Comparison of ENCODE assay signal across 1 cellular context in the genomic region with DNA sequence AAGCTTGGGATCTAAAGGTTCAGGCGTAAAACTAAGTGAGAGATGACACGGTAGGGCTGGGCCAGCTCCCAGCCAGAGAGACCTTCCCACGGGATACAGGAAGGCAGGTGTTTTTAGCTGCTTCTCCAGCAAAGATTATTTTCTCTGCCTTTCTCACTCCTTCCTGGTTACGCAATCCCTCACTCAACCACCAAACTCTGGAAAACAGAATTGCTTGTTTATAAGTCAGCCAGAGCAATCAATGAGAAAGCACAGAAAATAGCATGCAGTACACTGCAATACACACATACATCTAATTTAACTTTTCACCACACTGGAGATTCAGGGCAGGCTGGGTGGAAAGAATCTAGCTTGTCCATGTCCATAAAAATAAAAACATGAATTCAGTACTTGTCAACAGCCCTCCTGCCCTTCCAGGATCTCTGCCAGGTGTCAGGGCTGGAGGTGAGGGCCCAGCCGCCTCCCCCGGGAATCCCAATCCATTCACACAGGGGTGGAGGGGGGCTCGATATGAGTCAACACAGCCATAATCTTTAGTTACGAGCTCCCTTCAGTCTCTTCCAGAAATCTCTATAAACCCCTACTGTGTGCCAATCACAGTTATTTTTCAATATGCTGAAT.
TF ChIP-seq lines count a peak whose summit lies in the region.

No MANE protein-coding gene starts in this region.

TF ChIP-seq in HepG2, 621 proteins besides CTCF, POLR2A, EP300 and RAD21 (continued from another document and continues in another):
- TF ChIP-seq ZNF331 (CRISPR knock-in tag; IDR thresholded peaks at IDR 0.05): peak; percentile 62; the same call in 1 of the 2 replicates
- TF ChIP-seq ZFP82 (CRISPR knock-in tag; IDR thresholded peaks at IDR 0.05; ENCODE audit: borderline replicate concordance): no peak
- no peak for TF ChIP-seq ZNF296 (CRISPR knock-in tag; conservative IDR thresholded peaks at IDR 0.05)
- peak; percentile 80 for TF ChIP-seq ELF1 (CRISPR knock-in tag; IDR thresholded peaks at IDR 0.05)
- no peak for TF ChIP-seq ZNF724P (CRISPR knock-in tag; IDR thresholded peaks at IDR 0.05; ENCODE audit: borderline replicate concordance)
- peak; percentile 92 for TF ChIP-seq GATAD2A (CRISPR knock-in tag; IDR thresholded peaks at IDR 0.05)
- TF ChIP-seq ZNF3 (CRISPR knock-in tag; IDR thresholded peaks at IDR 0.05): no peak
- TF ChIP-seq, protein P1, sequence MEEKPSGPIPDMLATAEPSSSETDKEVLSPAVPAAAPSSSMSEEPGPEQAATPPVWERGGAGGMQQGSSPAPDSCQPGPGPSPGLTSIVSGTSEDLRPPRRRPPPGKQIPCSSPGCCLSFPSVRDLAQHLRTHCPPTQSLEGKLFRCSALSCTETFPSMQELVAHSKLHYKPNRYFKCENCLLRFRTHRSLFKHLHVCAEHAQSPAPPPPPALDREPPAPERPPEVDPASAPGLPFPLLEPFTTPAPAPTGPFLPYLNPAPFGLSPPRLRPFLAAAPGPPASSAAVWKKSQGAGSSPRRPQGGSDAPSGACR (CRISPR knock-in tag; IDR thresholded peaks at IDR 0.05): peak; percentile 46; the same call in 1 of the 2 replicates
- no peak for TF ChIP-seq ZNF530 (CRISPR knock-in tag; IDR thresholded peaks at IDR 0.05; ENCODE audit: low read depth)
- TF ChIP-seq ZNF605 (CRISPR knock-in tag; IDR thresholded peaks at IDR 0.05): peak; percentile 45; the same call in 1 of the 2 replicates
- TF ChIP-seq ZSCAN31 (CRISPR knock-in tag; IDR thresholded peaks at IDR 0.05; ENCODE audit: low read depth): no peak
- TF ChIP-seq ZMYM3 (CRISPR knock-in tag; IDR thresholded peaks at IDR 0.05): 0 out of 2 replicates have a peak, but pooled peaks have one; percentile 24
- TF ChIP-seq SMAD3 (CRISPR knock-in tag; IDR thresholded peaks at IDR 0.05): peak; percentile 71; the same call in 1 of the 2 replicates
- TF ChIP-seq NAIF1 (CRISPR knock-in tag; IDR thresholded peaks at IDR 0.05; ENCODE audit: borderline replicate concordance): 0 out of 2 replicates have a peak, but pooled peaks have one; percentile 30
- peak; percentile 73; the same call in 1 of the 2 replicates for TF ChIP-seq IRF2 (CRISPR knock-in tag; IDR thresholded peaks at IDR 0.05)
- TF ChIP-seq, protein P2, sequence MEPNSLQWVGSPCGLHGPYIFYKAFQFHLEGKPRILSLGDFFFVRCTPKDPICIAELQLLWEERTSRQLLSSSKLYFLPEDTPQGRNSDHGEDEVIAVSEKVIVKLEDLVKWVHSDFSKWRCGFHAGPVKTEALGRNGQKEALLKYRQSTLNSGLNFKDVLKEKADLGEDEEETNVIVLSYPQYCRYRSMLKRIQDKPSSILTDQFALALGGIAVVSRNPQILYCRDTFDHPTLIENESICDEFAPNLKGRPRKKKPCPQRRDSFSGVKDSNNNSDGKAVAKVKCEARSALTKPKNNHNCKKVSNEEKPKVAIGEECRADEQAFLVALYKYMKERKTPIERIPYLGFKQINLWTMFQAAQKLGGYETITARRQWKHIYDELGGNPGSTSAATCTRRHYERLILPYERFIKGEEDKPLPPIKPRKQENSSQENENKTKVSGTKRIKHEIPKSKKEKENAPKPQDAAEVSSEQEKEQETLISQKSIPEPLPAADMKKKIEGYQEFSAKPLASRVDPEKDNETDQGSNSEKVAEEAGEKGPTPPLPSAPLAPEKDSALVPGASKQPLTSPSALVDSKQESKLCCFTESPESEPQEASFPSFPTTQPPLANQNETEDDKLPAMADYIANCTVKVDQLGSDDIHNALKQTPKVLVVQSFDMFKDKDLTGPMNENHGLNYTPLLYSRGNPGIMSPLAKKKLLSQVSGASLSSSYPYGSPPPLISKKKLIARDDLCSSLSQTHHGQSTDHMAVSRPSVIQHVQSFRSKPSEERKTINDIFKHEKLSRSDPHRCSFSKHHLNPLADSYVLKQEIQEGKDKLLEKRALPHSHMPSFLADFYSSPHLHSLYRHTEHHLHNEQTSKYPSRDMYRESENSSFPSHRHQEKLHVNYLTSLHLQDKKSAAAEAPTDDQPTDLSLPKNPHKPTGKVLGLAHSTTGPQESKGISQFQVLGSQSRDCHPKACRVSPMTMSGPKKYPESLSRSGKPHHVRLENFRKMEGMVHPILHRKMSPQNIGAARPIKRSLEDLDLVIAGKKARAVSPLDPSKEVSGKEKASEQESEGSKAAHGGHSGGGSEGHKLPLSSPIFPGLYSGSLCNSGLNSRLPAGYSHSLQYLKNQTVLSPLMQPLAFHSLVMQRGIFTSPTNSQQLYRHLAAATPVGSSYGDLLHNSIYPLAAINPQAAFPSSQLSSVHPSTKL (CRISPR knock-in tag; IDR thresholded peaks at IDR 0.05): peak; percentile 82
- TF ChIP-seq, protein P3, sequence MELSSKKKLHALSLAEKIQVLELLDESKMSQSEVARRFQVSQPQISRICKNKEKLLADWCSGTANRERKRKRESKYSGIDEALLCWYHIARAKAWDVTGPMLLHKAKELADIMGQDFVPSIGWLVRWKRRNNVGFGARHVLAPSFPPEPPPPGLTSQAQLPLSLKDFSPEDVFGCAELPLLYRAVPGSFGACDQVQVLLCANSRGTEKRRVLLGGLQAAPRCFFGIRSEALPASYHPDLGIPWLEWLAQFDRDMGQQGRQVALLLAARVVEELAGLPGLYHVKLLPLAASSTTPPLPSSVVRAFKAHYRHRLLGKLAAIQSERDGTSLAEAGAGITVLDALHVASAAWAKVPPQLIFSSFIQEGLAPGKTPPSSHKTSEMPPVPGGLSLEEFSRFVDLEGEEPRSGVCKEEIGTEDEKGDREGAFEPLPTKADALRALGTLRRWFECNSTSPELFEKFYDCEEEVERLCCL (CRISPR knock-in tag; IDR thresholded peaks at IDR 0.05; ENCODE audit: borderline replicate concordance): no peak
- TF ChIP-seq, protein P4, sequence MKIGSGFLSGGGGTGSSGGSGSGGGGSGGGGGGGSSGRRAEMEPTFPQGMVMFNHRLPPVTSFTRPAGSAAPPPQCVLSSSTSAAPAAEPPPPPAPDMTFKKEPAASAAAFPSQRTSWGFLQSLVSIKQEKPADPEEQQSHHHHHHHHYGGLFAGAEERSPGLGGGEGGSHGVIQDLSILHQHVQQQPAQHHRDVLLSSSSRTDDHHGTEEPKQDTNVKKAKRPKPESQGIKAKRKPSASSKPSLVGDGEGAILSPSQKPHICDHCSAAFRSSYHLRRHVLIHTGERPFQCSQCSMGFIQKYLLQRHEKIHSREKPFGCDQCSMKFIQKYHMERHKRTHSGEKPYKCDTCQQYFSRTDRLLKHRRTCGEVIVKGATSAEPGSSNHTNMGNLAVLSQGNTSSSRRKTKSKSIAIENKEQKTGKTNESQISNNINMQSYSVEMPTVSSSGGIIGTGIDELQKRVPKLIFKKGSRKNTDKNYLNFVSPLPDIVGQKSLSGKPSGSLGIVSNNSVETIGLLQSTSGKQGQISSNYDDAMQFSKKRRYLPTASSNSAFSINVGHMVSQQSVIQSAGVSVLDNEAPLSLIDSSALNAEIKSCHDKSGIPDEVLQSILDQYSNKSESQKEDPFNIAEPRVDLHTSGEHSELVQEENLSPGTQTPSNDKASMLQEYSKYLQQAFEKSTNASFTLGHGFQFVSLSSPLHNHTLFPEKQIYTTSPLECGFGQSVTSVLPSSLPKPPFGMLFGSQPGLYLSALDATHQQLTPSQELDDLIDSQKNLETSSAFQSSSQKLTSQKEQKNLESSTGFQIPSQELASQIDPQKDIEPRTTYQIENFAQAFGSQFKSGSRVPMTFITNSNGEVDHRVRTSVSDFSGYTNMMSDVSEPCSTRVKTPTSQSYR (CRISPR knock-in tag; IDR thresholded peaks at IDR 0.05; ENCODE audit: borderline replicate concordance): 0 out of 2 replicates have a peak, but pooled peaks have one; percentile 11
- TF ChIP-seq, protein P5, sequence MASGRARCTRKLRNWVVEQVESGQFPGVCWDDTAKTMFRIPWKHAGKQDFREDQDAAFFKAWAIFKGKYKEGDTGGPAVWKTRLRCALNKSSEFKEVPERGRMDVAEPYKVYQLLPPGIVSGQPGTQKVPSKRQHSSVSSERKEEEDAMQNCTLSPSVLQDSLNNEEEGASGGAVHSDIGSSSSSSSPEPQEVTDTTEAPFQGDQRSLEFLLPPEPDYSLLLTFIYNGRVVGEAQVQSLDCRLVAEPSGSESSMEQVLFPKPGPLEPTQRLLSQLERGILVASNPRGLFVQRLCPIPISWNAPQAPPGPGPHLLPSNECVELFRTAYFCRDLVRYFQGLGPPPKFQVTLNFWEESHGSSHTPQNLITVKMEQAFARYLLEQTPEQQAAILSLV (CRISPR knock-in tag; IDR thresholded peaks at IDR 0.05; ENCODE audit: borderline replicate concordance): no peak
- TF ChIP-seq ZFP62 (CRISPR knock-in tag; IDR thresholded peaks at IDR 0.05): no peak
- TF ChIP-seq, protein P6, sequence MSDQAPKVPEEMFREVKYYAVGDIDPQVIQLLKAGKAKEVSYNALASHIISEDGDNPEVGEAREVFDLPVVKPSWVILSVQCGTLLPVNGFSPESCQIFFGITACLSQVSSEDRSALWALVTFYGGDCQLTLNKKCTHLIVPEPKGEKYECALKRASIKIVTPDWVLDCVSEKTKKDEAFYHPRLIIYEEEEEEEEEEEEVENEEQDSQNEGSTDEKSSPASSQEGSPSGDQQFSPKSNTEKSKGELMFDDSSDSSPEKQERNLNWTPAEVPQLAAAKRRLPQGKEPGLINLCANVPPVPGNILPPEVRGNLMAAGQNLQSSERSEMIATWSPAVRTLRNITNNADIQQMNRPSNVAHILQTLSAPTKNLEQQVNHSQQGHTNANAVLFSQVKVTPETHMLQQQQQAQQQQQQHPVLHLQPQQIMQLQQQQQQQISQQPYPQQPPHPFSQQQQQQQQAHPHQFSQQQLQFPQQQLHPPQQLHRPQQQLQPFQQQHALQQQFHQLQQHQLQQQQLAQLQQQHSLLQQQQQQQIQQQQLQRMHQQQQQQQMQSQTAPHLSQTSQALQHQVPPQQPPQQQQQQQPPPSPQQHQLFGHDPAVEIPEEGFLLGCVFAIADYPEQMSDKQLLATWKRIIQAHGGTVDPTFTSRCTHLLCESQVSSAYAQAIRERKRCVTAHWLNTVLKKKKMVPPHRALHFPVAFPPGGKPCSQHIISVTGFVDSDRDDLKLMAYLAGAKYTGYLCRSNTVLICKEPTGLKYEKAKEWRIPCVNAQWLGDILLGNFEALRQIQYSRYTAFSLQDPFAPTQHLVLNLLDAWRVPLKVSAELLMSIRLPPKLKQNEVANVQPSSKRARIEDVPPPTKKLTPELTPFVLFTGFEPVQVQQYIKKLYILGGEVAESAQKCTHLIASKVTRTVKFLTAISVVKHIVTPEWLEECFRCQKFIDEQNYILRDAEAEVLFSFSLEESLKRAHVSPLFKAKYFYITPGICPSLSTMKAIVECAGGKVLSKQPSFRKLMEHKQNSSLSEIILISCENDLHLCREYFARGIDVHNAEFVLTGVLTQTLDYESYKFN (CRISPR knock-in tag; conservative IDR thresholded peaks at IDR 0.05): peak; percentile 68
- TF ChIP-seq, protein P7, sequence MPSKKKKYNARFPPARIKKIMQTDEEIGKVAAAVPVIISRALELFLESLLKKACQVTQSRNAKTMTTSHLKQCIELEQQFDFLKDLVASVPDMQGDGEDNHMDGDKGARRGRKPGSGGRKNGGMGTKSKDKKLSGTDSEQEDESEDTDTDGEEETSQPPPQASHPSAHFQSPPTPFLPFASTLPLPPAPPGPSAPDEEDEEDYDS (CRISPR knock-in tag; IDR thresholded peaks at IDR 0.05): peak; percentile 21; the same call in 1 of the 2 replicates
- TF ChIP-seq NRL (CRISPR knock-in tag; IDR thresholded peaks at IDR 0.05; ENCODE audit: borderline replicate concordance): no peak
- TF ChIP-seq, protein P8, sequence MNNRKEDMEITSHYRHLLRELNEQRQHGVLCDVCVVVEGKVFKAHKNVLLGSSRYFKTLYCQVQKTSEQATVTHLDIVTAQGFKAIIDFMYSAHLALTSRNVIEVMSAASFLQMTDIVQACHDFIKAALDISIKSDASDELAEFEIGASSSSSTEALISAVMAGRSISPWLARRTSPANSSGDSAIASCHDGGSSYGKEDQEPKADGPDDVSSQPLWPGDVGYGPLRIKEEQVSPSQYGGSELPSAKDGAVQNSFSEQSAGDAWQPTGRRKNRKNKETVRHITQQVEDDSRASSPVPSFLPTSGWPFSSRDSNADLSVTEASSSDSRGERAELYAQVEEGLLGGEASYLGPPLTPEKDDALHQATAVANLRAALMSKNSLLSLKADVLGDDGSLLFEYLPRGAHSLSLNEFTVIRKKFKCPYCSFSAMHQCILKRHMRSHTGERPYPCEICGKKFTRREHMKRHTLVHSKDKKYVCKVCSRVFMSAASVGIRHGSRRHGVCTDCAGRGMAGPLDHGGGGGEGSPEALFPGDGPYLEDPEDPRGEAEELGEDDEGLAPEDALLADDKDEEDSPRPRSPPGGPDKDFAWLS (CRISPR knock-in tag; IDR thresholded peaks at IDR 0.05; ENCODE audit: borderline replicate concordance): no peak
- TF ChIP-seq DPF2 (CRISPR knock-in tag; IDR thresholded peaks at IDR 0.05; ENCODE audit: borderline replicate concordance, low read depth): peak; percentile 46; the same call in 1 of the 2 replicates
- TF ChIP-seq MIER3 (CRISPR knock-in tag; IDR thresholded peaks at IDR 0.05; ENCODE audit: borderline replicate concordance): peak; percentile 34; the same call in 1 of the 2 replicates
- no peak for TF ChIP-seq ETV6 (CRISPR knock-in tag; conservative IDR thresholded peaks at IDR 0.05)
- no peak for TF ChIP-seq ZNF777 (CRISPR knock-in tag; IDR thresholded peaks at IDR 0.05)
- TF ChIP-seq ZNF562 (CRISPR knock-in tag; IDR thresholded peaks at IDR 0.05; ENCODE audit: borderline replicate concordance): no peak
- peak; percentile 36 for TF ChIP-seq SMC3 (IDR thresholded peaks at IDR 0.05; ENCODE audit: low read length)
- peak; percentile 30; the same call in 1 of the 2 replicates for TF ChIP-seq YEATS2 (CRISPR knock-in tag; IDR thresholded peaks at IDR 0.05; ENCODE audit: borderline replicate concordance)
- TF ChIP-seq, protein P9, sequence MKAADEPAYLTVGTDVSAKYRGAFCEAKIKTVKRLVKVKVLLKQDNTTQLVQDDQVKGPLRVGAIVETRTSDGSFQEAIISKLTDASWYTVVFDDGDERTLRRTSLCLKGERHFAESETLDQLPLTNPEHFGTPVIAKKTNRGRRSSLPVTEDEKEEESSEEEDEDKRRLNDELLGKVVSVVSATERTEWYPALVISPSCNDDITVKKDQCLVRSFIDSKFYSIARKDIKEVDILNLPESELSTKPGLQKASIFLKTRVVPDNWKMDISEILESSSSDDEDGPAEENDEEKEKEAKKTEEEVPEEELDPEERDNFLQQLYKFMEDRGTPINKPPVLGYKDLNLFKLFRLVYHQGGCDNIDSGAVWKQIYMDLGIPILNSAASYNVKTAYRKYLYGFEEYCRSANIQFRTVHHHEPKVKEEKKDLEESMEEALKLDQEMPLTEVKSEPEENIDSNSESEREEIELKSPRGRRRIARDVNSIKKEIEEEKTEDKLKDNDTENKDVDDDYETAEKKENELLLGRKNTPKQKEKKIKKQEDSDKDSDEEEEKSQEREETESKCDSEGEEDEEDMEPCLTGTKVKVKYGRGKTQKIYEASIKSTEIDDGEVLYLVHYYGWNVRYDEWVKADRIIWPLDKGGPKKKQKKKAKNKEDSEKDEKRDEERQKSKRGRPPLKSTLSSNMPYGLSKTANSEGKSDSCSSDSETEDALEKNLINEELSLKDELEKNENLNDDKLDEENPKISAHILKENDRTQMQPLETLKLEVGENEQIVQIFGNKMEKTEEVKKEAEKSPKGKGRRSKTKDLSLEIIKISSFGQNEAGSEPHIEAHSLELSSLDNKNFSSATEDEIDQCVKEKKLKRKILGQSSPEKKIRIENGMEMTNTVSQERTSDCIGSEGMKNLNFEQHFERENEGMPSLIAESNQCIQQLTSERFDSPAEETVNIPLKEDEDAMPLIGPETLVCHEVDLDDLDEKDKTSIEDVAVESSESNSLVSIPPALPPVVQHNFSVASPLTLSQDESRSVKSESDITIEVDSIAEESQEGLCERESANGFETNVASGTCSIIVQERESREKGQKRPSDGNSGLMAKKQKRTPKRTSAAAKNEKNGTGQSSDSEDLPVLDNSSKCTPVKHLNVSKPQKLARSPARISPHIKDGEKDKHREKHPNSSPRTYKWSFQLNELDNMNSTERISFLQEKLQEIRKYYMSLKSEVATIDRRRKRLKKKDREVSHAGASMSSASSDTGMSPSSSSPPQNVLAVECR (CRISPR knock-in tag; IDR thresholded peaks at IDR 0.05; ENCODE audit: borderline replicate concordance): peak; percentile 58; the same call in 1 of the 2 replicates
- peak; percentile 99 for TF ChIP-seq CEBPG (CRISPR knock-in tag; IDR thresholded peaks at IDR 0.05)
